1 cellular context compared by ENCODE assay signal in the genomic region with DNA sequence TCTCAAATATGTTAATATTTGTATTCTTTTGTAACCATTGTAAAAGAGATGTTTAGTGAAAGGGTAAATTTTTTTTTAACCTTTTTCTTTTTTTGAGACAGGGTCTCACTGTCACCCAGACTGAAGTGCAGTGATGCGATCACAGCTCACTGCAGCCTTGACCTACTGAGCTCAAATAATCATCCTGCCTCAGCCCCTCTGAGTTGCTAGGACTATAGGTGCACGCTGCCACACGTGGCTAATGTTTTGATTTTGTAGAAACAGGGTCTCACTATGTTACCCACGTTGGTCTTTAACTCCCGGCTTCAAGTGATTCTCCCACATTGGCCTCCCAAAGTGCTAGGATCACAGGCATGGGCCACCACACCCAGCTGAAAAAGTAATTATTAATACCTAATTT.
TF ChIP-seq lines count a peak whose summit lies in the region.

No MANE protein-coding gene starts in this region.

TF ChIP-seq in HepG2, 621 proteins besides CTCF, POLR2A, EP300 and RAD21 (continued from another document and continues in another):
- TF ChIP-seq, protein P1, sequence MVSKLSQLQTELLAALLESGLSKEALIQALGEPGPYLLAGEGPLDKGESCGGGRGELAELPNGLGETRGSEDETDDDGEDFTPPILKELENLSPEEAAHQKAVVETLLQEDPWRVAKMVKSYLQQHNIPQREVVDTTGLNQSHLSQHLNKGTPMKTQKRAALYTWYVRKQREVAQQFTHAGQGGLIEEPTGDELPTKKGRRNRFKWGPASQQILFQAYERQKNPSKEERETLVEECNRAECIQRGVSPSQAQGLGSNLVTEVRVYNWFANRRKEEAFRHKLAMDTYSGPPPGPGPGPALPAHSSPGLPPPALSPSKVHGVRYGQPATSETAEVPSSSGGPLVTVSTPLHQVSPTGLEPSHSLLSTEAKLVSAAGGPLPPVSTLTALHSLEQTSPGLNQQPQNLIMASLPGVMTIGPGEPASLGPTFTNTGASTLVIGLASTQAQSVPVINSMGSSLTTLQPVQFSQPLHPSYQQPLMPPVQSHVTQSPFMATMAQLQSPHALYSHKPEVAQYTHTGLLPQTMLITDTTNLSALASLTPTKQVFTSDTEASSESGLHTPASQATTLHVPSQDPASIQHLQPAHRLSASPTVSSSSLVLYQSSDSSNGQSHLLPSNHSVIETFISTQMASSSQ (IDR thresholded peaks at IDR 0.05; ENCODE audit: low read depth), result no peak
- TF ChIP-seq, protein P1 (CRISPR knock-in tag; IDR thresholded peaks at IDR 0.05; ENCODE audit: borderline replicate concordance), result no peak
- TF ChIP-seq MYC (CRISPR knock-in tag; IDR thresholded peaks at IDR 0.05; ENCODE audit: borderline replicate concordance) (peak; percentile 24; the same call in 1 of the 2 replicates), ZNF124 (CRISPR knock-in tag; IDR thresholded peaks at IDR 0.05) (no peak), NPAS2 (CRISPR knock-in tag; IDR thresholded peaks at IDR 0.05; ENCODE audit: borderline replicate concordance) (no peak), TOE1 (CRISPR knock-in tag; IDR thresholded peaks at IDR 0.05) (no peak), NAIF1 (CRISPR knock-in tag; IDR thresholded peaks at IDR 0.05; ENCODE audit: borderline replicate concordance) (no peak), TRIM22 (IDR thresholded peaks at IDR 0.05) (no peak), MYNN (CRISPR knock-in tag; IDR thresholded peaks at IDR 0.05; ENCODE audit: low read depth) (no peak), POGZ (CRISPR knock-in tag; IDR thresholded peaks at IDR 0.05) (no peak), CCDC6 (CRISPR knock-in tag; IDR thresholded peaks at IDR 0.05) (no peak), ZNF274 (CRISPR knock-in tag; IDR thresholded peaks at IDR 0.05) (no peak), RARA (CRISPR knock-in tag; IDR thresholded peaks at IDR 0.05) (peak; percentile 54), FOSL1 (CRISPR knock-in tag; IDR thresholded peaks at IDR 0.05; ENCODE audit: borderline replicate concordance) (no peak), ZNF326 (CRISPR knock-in tag; IDR thresholded peaks at IDR 0.05; ENCODE audit: borderline replicate concordance) (no peak), ZNF83 (CRISPR knock-in tag; IDR thresholded peaks at IDR 0.05; ENCODE audit: borderline replicate concordance) (no peak), MLLT10 (CRISPR knock-in tag; IDR thresholded peaks at IDR 0.05) (no peak), PRPF4 (IDR thresholded peaks at IDR 0.05; ENCODE audit: low read depth, low read length, poor library complexity, severe bottlenecking) (no peak), ZNF343 (CRISPR knock-in tag; IDR thresholded peaks at IDR 0.05) (no peak), KDM6A (CRISPR knock-in tag; IDR thresholded peaks at IDR 0.05; ENCODE audit: low read depth) (no peak), NBN (conservative IDR thresholded peaks at IDR 0.05) (no peak), MTF1 (CRISPR knock-in tag; IDR thresholded peaks at IDR 0.05) (no peak), ARID4A (CRISPR knock-in tag; IDR thresholded peaks at IDR 0.05; ENCODE audit: borderline replicate concordance) (no peak), JDP2 (CRISPR knock-in tag; IDR thresholded peaks at IDR 0.05; ENCODE audit: borderline replicate concordance) (no peak), ZBTB38 (CRISPR knock-in tag; IDR thresholded peaks at IDR 0.05) (no peak), ZNF251 (CRISPR knock-in tag; IDR thresholded peaks at IDR 0.05) (no peak), MEIS1 (CRISPR knock-in tag; IDR thresholded peaks at IDR 0.05; ENCODE audit: borderline replicate concordance) (no peak), DDIT3 (CRISPR knock-in tag; IDR thresholded peaks at IDR 0.05) (no peak), ZFP37 (CRISPR knock-in tag; IDR thresholded peaks at IDR 0.05; ENCODE audit: borderline replicate concordance) (no peak), RBM22 (optimal IDR thresholded peaks at IDR 0.05; ENCODE audit: low read length) (no peak), ZNF30 (CRISPR knock-in tag; IDR thresholded peaks at IDR 0.05) (no peak), HHEX (CRISPR knock-in tag; IDR thresholded peaks at IDR 0.05) (no peak), ZNF367 (CRISPR knock-in tag; IDR thresholded peaks at IDR 0.05; ENCODE audit: borderline replicate concordance) (no peak), TP53 (CRISPR knock-in tag; conservative IDR thresholded peaks at IDR 0.05) (no peak), POGK (CRISPR knock-in tag; conservative IDR thresholded peaks at IDR 0.05) (no peak), ZSCAN21 (CRISPR knock-in tag; IDR thresholded peaks at IDR 0.05; ENCODE audit: borderline replicate concordance) (no peak)
- TF ChIP-seq, protein P2, sequence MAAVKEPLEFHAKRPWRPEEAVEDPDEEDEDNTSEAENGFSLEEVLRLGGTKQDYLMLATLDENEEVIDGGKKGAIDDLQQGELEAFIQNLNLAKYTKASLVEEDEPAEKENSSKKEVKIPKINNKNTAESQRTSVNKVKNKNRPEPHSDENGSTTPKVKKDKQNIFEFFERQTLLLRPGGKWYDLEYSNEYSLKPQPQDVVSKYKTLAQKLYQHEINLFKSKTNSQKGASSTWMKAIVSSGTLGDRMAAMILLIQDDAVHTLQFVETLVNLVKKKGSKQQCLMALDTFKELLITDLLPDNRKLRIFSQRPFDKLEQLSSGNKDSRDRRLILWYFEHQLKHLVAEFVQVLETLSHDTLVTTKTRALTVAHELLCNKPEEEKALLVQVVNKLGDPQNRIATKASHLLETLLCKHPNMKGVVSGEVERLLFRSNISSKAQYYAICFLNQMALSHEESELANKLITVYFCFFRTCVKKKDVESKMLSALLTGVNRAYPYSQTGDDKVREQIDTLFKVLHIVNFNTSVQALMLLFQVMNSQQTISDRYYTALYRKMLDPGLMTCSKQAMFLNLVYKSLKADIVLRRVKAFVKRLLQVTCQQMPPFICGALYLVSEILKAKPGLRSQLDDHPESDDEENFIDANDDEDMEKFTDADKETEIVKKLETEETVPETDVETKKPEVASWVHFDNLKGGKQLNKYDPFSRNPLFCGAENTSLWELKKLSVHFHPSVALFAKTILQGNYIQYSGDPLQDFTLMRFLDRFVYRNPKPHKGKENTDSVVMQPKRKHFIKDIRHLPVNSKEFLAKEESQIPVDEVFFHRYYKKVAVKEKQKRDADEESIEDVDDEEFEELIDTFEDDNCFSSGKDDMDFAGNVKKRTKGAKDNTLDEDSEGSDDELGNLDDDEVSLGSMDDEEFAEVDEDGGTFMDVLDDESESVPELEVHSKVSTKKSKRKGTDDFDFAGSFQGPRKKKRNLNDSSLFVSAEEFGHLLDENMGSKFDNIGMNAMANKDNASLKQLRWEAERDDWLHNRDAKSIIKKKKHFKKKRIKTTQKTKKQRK (IDR thresholded peaks at IDR 0.05; ENCODE audit: low read length), result no peak
- TF ChIP-seq, protein P3, sequence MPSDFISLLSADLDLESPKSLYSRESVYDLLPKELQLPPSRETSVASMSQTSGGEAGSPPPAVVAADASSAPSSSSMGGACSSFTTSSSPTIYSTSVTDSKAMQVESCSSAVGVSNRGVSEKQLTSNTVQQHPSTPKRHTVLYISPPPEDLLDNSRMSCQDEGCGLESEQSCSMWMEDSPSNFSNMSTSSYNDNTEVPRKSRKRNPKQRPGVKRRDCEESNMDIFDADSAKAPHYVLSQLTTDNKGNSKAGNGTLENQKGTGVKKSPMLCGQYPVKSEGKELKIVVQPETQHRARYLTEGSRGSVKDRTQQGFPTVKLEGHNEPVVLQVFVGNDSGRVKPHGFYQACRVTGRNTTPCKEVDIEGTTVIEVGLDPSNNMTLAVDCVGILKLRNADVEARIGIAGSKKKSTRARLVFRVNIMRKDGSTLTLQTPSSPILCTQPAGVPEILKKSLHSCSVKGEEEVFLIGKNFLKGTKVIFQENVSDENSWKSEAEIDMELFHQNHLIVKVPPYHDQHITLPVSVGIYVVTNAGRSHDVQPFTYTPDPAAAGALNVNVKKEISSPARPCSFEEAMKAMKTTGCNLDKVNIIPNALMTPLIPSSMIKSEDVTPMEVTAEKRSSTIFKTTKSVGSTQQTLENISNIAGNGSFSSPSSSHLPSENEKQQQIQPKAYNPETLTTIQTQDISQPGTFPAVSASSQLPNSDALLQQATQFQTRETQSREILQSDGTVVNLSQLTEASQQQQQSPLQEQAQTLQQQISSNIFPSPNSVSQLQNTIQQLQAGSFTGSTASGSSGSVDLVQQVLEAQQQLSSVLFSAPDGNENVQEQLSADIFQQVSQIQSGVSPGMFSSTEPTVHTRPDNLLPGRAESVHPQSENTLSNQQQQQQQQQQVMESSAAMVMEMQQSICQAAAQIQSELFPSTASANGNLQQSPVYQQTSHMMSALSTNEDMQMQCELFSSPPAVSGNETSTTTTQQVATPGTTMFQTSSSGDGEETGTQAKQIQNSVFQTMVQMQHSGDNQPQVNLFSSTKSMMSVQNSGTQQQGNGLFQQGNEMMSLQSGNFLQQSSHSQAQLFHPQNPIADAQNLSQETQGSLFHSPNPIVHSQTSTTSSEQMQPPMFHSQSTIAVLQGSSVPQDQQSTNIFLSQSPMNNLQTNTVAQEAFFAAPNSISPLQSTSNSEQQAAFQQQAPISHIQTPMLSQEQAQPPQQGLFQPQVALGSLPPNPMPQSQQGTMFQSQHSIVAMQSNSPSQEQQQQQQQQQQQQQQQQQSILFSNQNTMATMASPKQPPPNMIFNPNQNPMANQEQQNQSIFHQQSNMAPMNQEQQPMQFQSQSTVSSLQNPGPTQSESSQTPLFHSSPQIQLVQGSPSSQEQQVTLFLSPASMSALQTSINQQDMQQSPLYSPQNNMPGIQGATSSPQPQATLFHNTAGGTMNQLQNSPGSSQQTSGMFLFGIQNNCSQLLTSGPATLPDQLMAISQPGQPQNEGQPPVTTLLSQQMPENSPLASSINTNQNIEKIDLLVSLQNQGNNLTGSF (CRISPR knock-in tag; IDR thresholded peaks at IDR 0.05), result no peak
- TF ChIP-seq, protein P4, sequence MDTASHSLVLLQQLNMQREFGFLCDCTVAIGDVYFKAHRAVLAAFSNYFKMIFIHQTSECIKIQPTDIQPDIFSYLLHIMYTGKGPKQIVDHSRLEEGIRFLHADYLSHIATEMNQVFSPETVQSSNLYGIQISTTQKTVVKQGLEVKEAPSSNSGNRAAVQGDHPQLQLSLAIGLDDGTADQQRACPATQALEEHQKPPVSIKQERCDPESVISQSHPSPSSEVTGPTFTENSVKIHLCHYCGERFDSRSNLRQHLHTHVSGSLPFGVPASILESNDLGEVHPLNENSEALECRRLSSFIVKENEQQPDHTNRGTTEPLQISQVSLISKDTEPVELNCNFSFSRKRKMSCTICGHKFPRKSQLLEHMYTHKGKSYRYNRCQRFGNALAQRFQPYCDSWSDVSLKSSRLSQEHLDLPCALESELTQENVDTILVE (CRISPR knock-in tag; IDR thresholded peaks at IDR 0.05), result no peak
